In the genomic region with DNA sequence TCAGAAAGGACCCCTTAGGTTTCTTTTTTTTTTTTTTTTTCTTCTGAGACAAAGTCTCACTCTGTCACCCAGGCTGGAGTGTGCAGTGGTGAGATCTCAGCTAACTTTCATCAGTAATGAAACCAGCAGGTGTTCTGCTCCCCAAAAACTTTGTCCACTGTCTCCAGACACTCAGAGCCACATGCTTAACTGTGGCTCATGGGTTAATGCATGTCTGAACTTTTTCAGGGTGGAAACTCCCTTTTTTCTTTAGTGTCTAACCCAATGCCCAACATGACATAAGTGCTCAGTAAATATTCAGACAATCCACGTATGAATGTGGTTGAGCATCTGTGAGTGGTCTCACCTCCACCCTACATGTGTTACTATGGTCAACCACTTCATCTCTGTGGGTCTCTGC, we compare ENCODE assay signal across 12 cellular contexts. TPM values are rescaled to one million over a fixed set of nuclear protein-coding genes. Genes with fewer than 3 reads are reported as not detected.
DNase-seq lines count a peak whose midpoint lies in the region; ATAC-seq and TF ChIP-seq lines count a peak whose summit lies in the region.
"Had no signal": no experiment of that assay in that cellular context is flagged by ENCODE, and none has a peak within 500 bp of the region (broad histone marks: within the 10 kb centered on the region; RNA-seq: fewer than 3 reads in every experiment).

No MANE protein-coding gene starts in this region.

- H2BK5ac ChIP-seq in neuronal stem cell (ENCODE audit: low read length), result no peak overlapping the region

- H3K23ac ChIP-seq in neuronal stem cell (ENCODE audit: low read depth, low read length, poor library complexity), result no peak overlapping the region

- no peaks in the 10 kb centered on the region for H3K27me3 Mint-ChIP-seq in CD8-positive, alpha-beta T cell (ENCODE audit: low read depth)
- H3K27me3 Mint-ChIP-seq in activated CD8-positive, alpha-beta memory T cell treated with anti-CD3 and anti-CD28 coated beads, Interleukin-2, amount 10 ng/mL, durations not matched to agents 7 days and 5 days, result no peaks in the 10 kb centered on the region

- H3K27ac ChIP-seq in CD8-positive, alpha-beta T cell (ENCODE audit: low read depth, low read length), result no peak overlapping the region
- no peak overlapping the region for H3K27ac ChIP-seq in neuronal stem cell (replicated peaks; ENCODE audit: low read length)

- H3K79me1 ChIP-seq in neuronal stem cell (ENCODE audit: low read depth, low read length), result no peaks in the 10 kb centered on the region

- no peak for TF ChIP-seq CTCF in CD8-positive, alpha-beta T cell (IDR thresholded peaks at IDR 0.05)

- H3K4ac ChIP-seq in neuronal stem cell (ENCODE audit: low read length), result no peak overlapping the region

- no peaks in the 10 kb centered on the region for H3K36me3 ChIP-seq in CD8-positive, alpha-beta T cell (ENCODE audit: insufficient read depth, low read length)
- H3K36me3 ChIP-seq in neuronal stem cell (replicated peaks in 1 of 2; ENCODE audit: control insufficient read depth in 2 of 2, insufficient read depth in 2 of 2, low read length in 2 of 2), result no peaks in the 10 kb centered on the region

- H3K4me3 ChIP-seq in CD8-positive, alpha-beta T cell (ENCODE audit: low read depth, low read length), result no peak overlapping the region
- no peak overlapping the region for H3K4me3 ChIP-seq in neuronal stem cell (ENCODE audit: low read length in 2 of 2)

- no peak overlapping the region for H3K9ac ChIP-seq in neuronal stem cell (ENCODE audit: low read depth, low read length, poor library complexity)

- peaks cover 2% of the 10 kb centered on the region for H3K36me3 Mint-ChIP-seq in CD8-positive, alpha-beta T cell
- peaks cover 8% of the 10 kb centered on the region for H3K36me3 Mint-ChIP-seq in activated CD8-positive, alpha-beta memory T cell treated with anti-CD3 and anti-CD28 coated beads, Interleukin-2, amount 10 ng/mL, durations not matched to agents 7 days and 5 days

- H4K8ac ChIP-seq in neuronal stem cell (ENCODE audit: low read depth, low read length), result no peak overlapping the region

- H3K9me3 Mint-ChIP-seq in CD8-positive, alpha-beta T cell, result no peaks in the 10 kb centered on the region
- no peaks in the 10 kb centered on the region for H3K9me3 Mint-ChIP-seq in activated CD8-positive, alpha-beta memory T cell treated with anti-CD3 and anti-CD28 coated beads, Interleukin-2, amount 10 ng/mL, durations not matched to agents 7 days and 5 days (ENCODE audit: low read depth)

- H3K4me1 Mint-ChIP-seq in CD8-positive, alpha-beta T cell (ENCODE audit: low read depth), result peaks cover 13% of the 10 kb centered on the region
- peaks cover 54% of the 10 kb centered on the region for H3K4me1 Mint-ChIP-seq in activated CD8-positive, alpha-beta memory T cell treated with anti-CD3 and anti-CD28 coated beads, Interleukin-2, amount 10 ng/mL, durations not matched to agents 7 days and 5 days

- POLR2A ChIA-PET in CD8-positive, alpha-beta T cell (lab: Charles Lee), result no interaction called here

- H3K27ac Mint-ChIP-seq in CD8-positive, alpha-beta T cell, result no peak overlapping the region
- no peak overlapping the region for H3K27ac Mint-ChIP-seq in activated CD8-positive, alpha-beta memory T cell treated with anti-CD3 and anti-CD28 coated beads, Interleukin-2, amount 10 ng/mL, durations not matched to agents 7 days and 5 days

- DNase-seq in CD8-positive, alpha-beta T cell, result no peak
- DNase-seq in neuronal stem cell (ENCODE audit: low spot score) (no peak), CD1c-positive myeloid dendritic cell (ENCODE audit: extremely low spot score) (no peak)
- DNase-seq in activated CD8-positive, alpha-beta memory T cell treated with anti-CD3 and anti-CD28 coated beads, Interleukin-2, amount 10 ng/mL, durations not matched to agents 7 days and 5 days, result no peak
- DNase-seq in effector CD8-positive, alpha-beta T cell (lab: John Stamatoyannopoulos, UW), result no peak
- DNase-seq: activated naive CD4-positive, alpha-beta T cell treated with anti-CD3 and anti-CD28 coated beads, Interleukin-2, amount 50 U/mL, for 16 hours; cortex of kidney; NCI-H2081 treated with DMSO at 0.1 percent for 48 hours had no signal

- H3K14ac ChIP-seq in neuronal stem cell (ENCODE audit: low read length), result no peak overlapping the region

- no CpG with 5 or more reads among the region's 1 CpG for WGBS in neuronal stem cell (ENCODE audit: extremely low coverage in 2 of 2, insufficient read length in 2 of 2, insufficient replicate concordance in 1 of 2), 2 donors

- ATAC-seq in CD8-positive, alpha-beta T cell, result peak; percentile 23
- ATAC-seq in GM19043 (IDR thresholded peaks at IDR 0.05; ENCODE audit: low read depth, unreplicated experiment) (peak; percentile 71), HG02588 (IDR thresholded peaks at IDR 0.05; ENCODE audit: unreplicated experiment) (peak; percentile 85), HG03378 (IDR thresholded peaks at IDR 0.05; ENCODE audit: unreplicated experiment) (peak; percentile 74)
- no peak for ATAC-seq in activated CD8-positive, alpha-beta memory T cell treated with anti-CD3 and anti-CD28 coated beads, Interleukin-2, amount 10 ng/mL, durations not matched to agents 7 days and 5 days

- H4K91ac ChIP-seq in neuronal stem cell (ENCODE audit: low read depth, low read length, poor library complexity), result no peak overlapping the region

- H3K4me2 ChIP-seq in neuronal stem cell (ENCODE audit: insufficient read depth, low read length, poor library complexity, severe bottlenecking), result no peak overlapping the region

- H3K9me3 ChIP-seq in CD8-positive, alpha-beta T cell (ENCODE audit: low read length), result no peaks in the 10 kb centered on the region
- no peaks in the 10 kb centered on the region for H3K9me3 ChIP-seq in neuronal stem cell (replicated peaks in 1 of 2; ENCODE audit: control insufficient read depth in 2 of 2, insufficient read depth in 1 of 2, low read depth in 1 of 2, low read length in 2 of 2)

- intact Hi-C loops in CD8-positive, alpha-beta T cell (cut with DNase I, micrococcal nuclease), result no loop called here

- CTCF ChIA-PET in CD8-positive, alpha-beta T cell (lab: Charles Lee), result interaction anchor here (1.6 kb wide), 1 partner anchor 64 kb away, joined by 4 read pairs; no protein-coding TSS in a partner anchor
- CTCF ChIA-PET in activated CD8-positive, alpha-beta memory T cell treated with anti-CD3 and anti-CD28 coated beads, Interleukin-2, amount 10 ng/mL, durations not matched to agents 7 days and 5 days (lab: Charles Lee), result no interaction called here

- no peak overlapping the region for H2BK12ac ChIP-seq in neuronal stem cell (ENCODE audit: low read length)

- peaks cover 6% of the 10 kb centered on the region for H3K4me1 ChIP-seq in CD8-positive, alpha-beta T cell (ENCODE audit: insufficient read depth, low read length)
- no peaks in the 10 kb centered on the region for H3K4me1 ChIP-seq in neuronal stem cell (ENCODE audit: control insufficient read depth in 2 of 2, insufficient read depth in 1 of 2, low read depth in 1 of 2, low read length in 2 of 2)

- H3K4me3 Mint-ChIP-seq in CD8-positive, alpha-beta T cell, result no peak overlapping the region
- H3K4me3 Mint-ChIP-seq in activated CD8-positive, alpha-beta memory T cell treated with anti-CD3 and anti-CD28 coated beads, Interleukin-2, amount 10 ng/mL, durations not matched to agents 7 days and 5 days, result no peak overlapping the region

- no peaks in the 10 kb centered on the region for H3K27me3 ChIP-seq in CD8-positive, alpha-beta T cell (ENCODE audit: insufficient read depth, low read length)
- no peaks in the 10 kb centered on the region for H3K27me3 ChIP-seq in neuronal stem cell (ENCODE audit: control insufficient read depth in 3 of 3, insufficient read depth in 3 of 3, low read depth in 1 of 3, low read length in 3 of 3)

- no peak overlapping the region for H2AFZ ChIP-seq in neuronal stem cell (ENCODE audit: low read length)

- H2BK15ac ChIP-seq in neuronal stem cell (ENCODE audit: low read length), result no peak overlapping the region

- no peak overlapping the region for H2AK5ac ChIP-seq in neuronal stem cell (ENCODE audit: low read depth, low read length)

- H3K18ac ChIP-seq in neuronal stem cell (ENCODE audit: low read length), result no peak overlapping the region

- no peak overlapping the region for H2BK120ac ChIP-seq in neuronal stem cell (ENCODE audit: low read depth, low read length)

RNA-seq across cellular contexts. Expression of gene MYB, which starts 45.4 kb away (rescaled TPM):
- total RNA-seq in CD8-positive, alpha-beta T cell, result 1 to 10 TPM; 3.7 to 4.7 TPM
- 2.6 TPM for polyA plus RNA-seq in neuronal stem cell (2013, experiment 1 of 2)
- polyA plus RNA-seq in neuronal stem cell (2013, experiment 2 of 2), result 2.3 TPM
- 10 to 100 TPM; 47.0 to 73.6 TPM for total RNA-seq in activated CD8-positive, alpha-beta memory T cell treated with anti-CD3 and anti-CD28 coated beads, Interleukin-2, amount 10 ng/mL, durations not matched to agents 7 days and 5 days
- total RNA-seq: lung microvascular endothelial cell had no signal

Comparison
In these comparisons a context has a peak if more than half of its experiments do, and no peak if none do; other contexts are left out.
1. RNA of gene MYB, which starts 45.4 kb away (total RNA-seq): 47.0 to 73.6 TPM in activated CD8-positive, alpha-beta memory T cell treated with anti-CD3 and anti-CD28 coated beads, Interleukin-2, amount 10 ng/mL, durations not matched to agents 7 days and 5 days; 3.7 to 4.7 TPM in CD8-positive, alpha-beta T cell; every median in the first group is over 4 times any median in the second.